In genomic region chr3:139329364-139329850, GRCh38 we compare ENCODE assay signal across 9 cellular contexts. TPM values are rescaled to one million over a fixed set of nuclear protein-coding genes. Genes with fewer than 3 reads are reported as not detected.
DNase-seq lines count a peak whose midpoint lies in the region; ATAC-seq and TF ChIP-seq lines count a peak whose summit lies in the region.
"Had no signal": no experiment of that assay in that cellular context is flagged by ENCODE, and none has a peak within 500 bp of the region (broad histone marks: within the 10 kb centered on the region; RNA-seq: fewer than 3 reads in every experiment).

No MANE protein-coding gene starts in this region.

- peak overlapping the region; percentile 21 for H3K4me3 ChIP-seq in CD8-positive, alpha-beta T cell (ENCODE audit: low read depth, low read length)
- no peak overlapping the region for H3K4me3 ChIP-seq in lung

- no peaks in the 10 kb centered on the region for H3K36me3 Mint-ChIP-seq in CD8-positive, alpha-beta T cell

- no peaks in the 10 kb centered on the region for H3K36me3 ChIP-seq in CD8-positive, alpha-beta T cell (ENCODE audit: insufficient read depth, low read length)
- no peaks in the 10 kb centered on the region for H3K36me3 ChIP-seq in lung (ENCODE audit: control insufficient read depth in 2 of 2, insufficient read depth in 2 of 2, low read length in 2 of 2)

- POLR2A ChIA-PET in CD8-positive, alpha-beta T cell (lab: Charles Lee), result no interaction called here

- peak; percentile 95 for TF ChIP-seq CTCF in CD8-positive, alpha-beta T cell (IDR thresholded peaks at IDR 0.05)
- peak; percentile 99 for TF ChIP-seq CTCF in lung (IDR thresholded peaks at IDR 0.05; ENCODE audit: control extremely low read depth, extremely low read depth)

- H3K27me3 ChIP-seq in CD8-positive, alpha-beta T cell (ENCODE audit: insufficient read depth, low read length), result peaks cover 4% of the 10 kb centered on the region
- H3K27me3 ChIP-seq in lung (ENCODE audit: control insufficient read depth, insufficient read depth), result no peaks in the 10 kb centered on the region

- peak overlapping the region; percentile 69 for H3K4me3 Mint-ChIP-seq in CD8-positive, alpha-beta T cell

- CTCF ChIA-PET in CD8-positive, alpha-beta T cell (lab: Charles Lee), result interaction anchor here (0.6 to 4.2 kb wide), 15 partner anchors 10 to 993 kb away, joined by 3 to 39 read pairs (median 5); partner anchors contain the start of gene COPB2

- intact Hi-C loops in CD8-positive, alpha-beta T cell (cut with DNase I, micrococcal nuclease), result loop anchor here (1.0 to 5.0 kb wide), 5 partner anchors 217 to 912 kb away; no protein-coding TSS in a partner anchor

- peaks cover 9% of the 10 kb centered on the region for H3K4me1 ChIP-seq in CD8-positive, alpha-beta T cell (ENCODE audit: insufficient read depth, low read length)
- no peaks in the 10 kb centered on the region for H3K4me1 ChIP-seq in lung (ENCODE audit: control insufficient read depth in 2 of 2, insufficient read depth in 2 of 2, low read length in 2 of 2)

- H3K27ac ChIP-seq in CD8-positive, alpha-beta T cell (ENCODE audit: low read depth, low read length), result no peak overlapping the region
- H3K27ac ChIP-seq in lung (ENCODE audit: low read depth in 1 of 2, low read length in 1 of 2), result no peak overlapping the region
- H3K27ac ChIP-seq: epithelial cell of prostate had no signal

- WGBS in lung, 2 donors, result 10 to 11% methylated on average over 25 of the region's 25 CpGs

- no peak overlapping the region for H3K27ac Mint-ChIP-seq in CD8-positive, alpha-beta T cell

- no peaks in the 10 kb centered on the region for H3K9me3 Mint-ChIP-seq in CD8-positive, alpha-beta T cell

- ATAC-seq in CD8-positive, alpha-beta T cell, result peak; percentile 96
- ATAC-seq in GM19397 (IDR thresholded peaks at IDR 0.05; ENCODE audit: unreplicated experiment), result peak; percentile 96
- peak; percentile 94 for ATAC-seq in HG03469 (IDR thresholded peaks at IDR 0.05; ENCODE audit: unreplicated experiment)
- peak; percentile 95 for ATAC-seq in lung (ENCODE audit: insufficient read depth, low FRiP score)

- peak; percentile 68 to 92 (median 82) for DNase-seq in CD8-positive, alpha-beta T cell
- peak; percentile 51 for DNase-seq in NCI-H526 treated with DMSO at 0.1 percent for 48 hours (lab: John Stamatoyannopoulos, UW)
- peak; percentile 83 to 85 for DNase-seq in activated CD4-positive, alpha-beta T cell treated with anti-CD3 and anti-CD28 coated beads, Interleukin-2, amount 50 U/mL, for 24 hours (ENCODE audit: low read depth in 1 of 2, low spot score in 1 of 2)
- DNase-seq in dermis blood vessel endothelial cell, result peak; percentile 88
- DNase-seq in lung (ENCODE audit: low spot score), result peak; percentile 90
- peak; percentile 62 for DNase-seq in stimulated activated CD8-positive, alpha-beta memory T cell treated with anti-CD3 and anti-CD28 coated beads, Interleukin-12 subunit alpha, Interleukin-12 subunit beta, amount 100 ng/mL, for 4 hours (ENCODE audit: low read depth)

- H3K9me3 ChIP-seq in CD8-positive, alpha-beta T cell (ENCODE audit: low read length), result no peaks in the 10 kb centered on the region
- peaks cover 0 to 2% of the 10 kb centered on the region in 2 donors for H3K9me3 ChIP-seq in lung (ENCODE audit: control insufficient read depth in 2 of 2, insufficient read depth in 1 of 2, low read length in 1 of 2)

- peaks cover 34% of the 10 kb centered on the region for H3K27me3 Mint-ChIP-seq in CD8-positive, alpha-beta T cell (ENCODE audit: low read depth)

- peaks cover 17% of the 10 kb centered on the region for H3K4me1 Mint-ChIP-seq in CD8-positive, alpha-beta T cell (ENCODE audit: low read depth)

RNA-seq across cellular contexts. Expression of gene MRPS22, which starts 14.4 kb away (rescaled TPM):
- 10 to 100 TPM; 55.4 to 57.6 TPM for total RNA-seq in CD8-positive, alpha-beta T cell
- total RNA-seq in dermis blood vessel endothelial cell, result 71.5 and 86.7 TPM in 2 replicates
- total RNA-seq in lung, result 10 to 100 TPM; 33.2 to 44.7 TPM
- 10 to 100 TPM; 40.2 TPM for polyA plus RNA-seq in lung
